ENCODE assay signal across 25 cellular contexts in genomic region chr14:70976591-70976990, GRCh38.
DNase-seq lines count a peak whose midpoint lies in the region; ATAC-seq and TF ChIP-seq lines count a peak whose summit lies in the region.
"Had no signal": no experiment of that assay in that cellular context is flagged by ENCODE, and none has a peak within 500 bp of the region (broad histone marks: within the 10 kb centered on the region; RNA-seq: fewer than 3 reads in every experiment).

No MANE protein-coding gene starts in this region.

- peak overlapping the region; percentile 23 for H3K27ac Mint-ChIP-seq in activated T-cell treated with anti-CD3 and anti-CD28 coated beads, Interleukin-2, amount 50 U/mL, for 24 hours
- peak overlapping the region; percentile 54 for H3K27ac Mint-ChIP-seq in CD4-positive, alpha-beta T cell
- peak overlapping the region; percentile 73; the same call in 1 of the 2 replicates for H3K27ac Mint-ChIP-seq in WTC11
- peak overlapping the region; percentile 89 for H3K27ac Mint-ChIP-seq in neural crest cell (ENCODE audit: unreplicated experiment)
- H3K27ac Mint-ChIP-seq: HFFc6 had no signal

- H3K27me3 ChIP-seq in CD4-positive, alpha-beta T cell (ENCODE audit: control insufficient read depth, insufficient read depth, low read length): no peaks in the 10 kb centered on the region
- H3K27me3 ChIP-seq: MG63 had no signal

- intact Hi-C loops in CD4-positive, alpha-beta T cell (cut with DNase I, micrococcal nuclease): no loop called here

- POLR2A ChIA-PET in CD4-positive, alpha-beta T cell (lab: Charles Lee): interaction anchor here (1.4 kb wide), 1 partner anchor 69 kb away, joined by 3 read pairs; the partner anchor contains the start of gene PCNX1
- POLR2A ChIA-PET in WTC11 (lab: Charles Lee): no interaction called here

- H3K27ac ChIP-seq in CD4-positive, alpha-beta T cell (ENCODE audit: low read depth, low read length): no peak overlapping the region
- H3K27ac ChIP-seq: GM23248 had no signal

- no peak overlapping the region for H3K4me3 Mint-ChIP-seq in activated T-cell treated with anti-CD3 and anti-CD28 coated beads, Interleukin-2, amount 50 U/mL, for 24 hours
- no peak overlapping the region for H3K4me3 Mint-ChIP-seq in CD4-positive, alpha-beta T cell
- H3K4me3 Mint-ChIP-seq in WTC11 (no peak overlapping the region), neural crest cell (no peak overlapping the region)
- H3K4me3 Mint-ChIP-seq: H9, HFFc6 had no signal

- no peak for ATAC-seq in CD4-positive, alpha-beta T cell (ENCODE audit: poor library complexity)
- ATAC-seq in WTC11: no peak
- ATAC-seq in GM18867 (IDR thresholded peaks at IDR 0.05; ENCODE audit: unreplicated experiment): no peak
- ATAC-seq: Right ventricle myocardium inferior had no signal

- H3K9me3 ChIP-seq in CD4-positive, alpha-beta T cell (ENCODE audit: control insufficient read depth, low read length): no peaks in the 10 kb centered on the region
- H3K9me3 ChIP-seq: MG63, SK-N-SH had no signal

- H3K27me3 Mint-ChIP-seq in activated T-cell treated with anti-CD3 and anti-CD28 coated beads, Interleukin-2, amount 50 U/mL, for 24 hours: no peaks in the 10 kb centered on the region
- no peaks in the 10 kb centered on the region for H3K27me3 Mint-ChIP-seq in CD4-positive, alpha-beta T cell
- H3K27me3 Mint-ChIP-seq in WTC11 (ENCODE audit: low read depth) (no peaks in the 10 kb centered on the region), neural crest cell (ENCODE audit: low read depth) (no peaks in the 10 kb centered on the region)

- no peak for DNase-seq in activated T-cell treated with anti-CD3 and anti-CD28 coated beads, Interleukin-2, amount 50 U/mL, for 24 hours
- no peak for DNase-seq in activated T-cell treated with anti-CD3 and anti-CD28 coated beads for 4 hours
- DNase-seq in CD4-positive, alpha-beta T cell: no peak
- DNase-seq in WTC11 (ENCODE audit: low spot score): no peak
- DNase-seq in neural crest cell (ENCODE audit: low read depth, low spot score): no peak
- DNase-seq in activated CD4-positive, alpha-beta T cell treated with anti-CD3 and anti-CD28 coated beads for 48 hours: no peak
- DNase-seq in SIG-M5 treated with dmso at 0.1 percent for 504 hours (lab: John Stamatoyannopoulos, UW; ENCODE audit: unreplicated experiment): no peak
- DNase-seq: 8988T, AML-193, C1 segment of cervical spinal cord, DMS79, GM23248, H9, HFFc6, MG63, NCI-H1417, NCI-H1694 treated with DMSO at 0.1 percent for 48 hours, NCI-H2081 treated with DMSO at 0.1 percent for 48 hours, NCI-H2171 treated with DMSO at 0.1 percent for 48 hours, NCI-H446, NCI-H526 treated with DMSO at 0.1 percent for 48 hours, OCI-M1, SK-N-SH had no signal

- no peaks in the 10 kb centered on the region for H3K9me3 Mint-ChIP-seq in activated T-cell treated with anti-CD3 and anti-CD28 coated beads, Interleukin-2, amount 50 U/mL, for 24 hours
- no peaks in the 10 kb centered on the region for H3K9me3 Mint-ChIP-seq in CD4-positive, alpha-beta T cell
- H3K9me3 Mint-ChIP-seq in WTC11 (no peaks in the 10 kb centered on the region), neural crest cell (no peaks in the 10 kb centered on the region)
- H3K9me3 Mint-ChIP-seq: H9, HFFc6 had no signal

- no peak for TF ChIP-seq CTCF in CD4-positive, alpha-beta T cell (IDR thresholded peaks at IDR 0.05)
- TF ChIP-seq CTCF in WTC11 (IDR thresholded peaks at IDR 0.05): no peak
- no peak for TF ChIP-seq CTCF in neural crest cell (conservative IDR thresholded peaks at IDR 0.05)

- peaks cover 52% of the 10 kb centered on the region for H3K36me3 Mint-ChIP-seq in activated T-cell treated with anti-CD3 and anti-CD28 coated beads, Interleukin-2, amount 50 U/mL, for 24 hours (ENCODE audit: low read depth)
- H3K36me3 Mint-ChIP-seq in CD4-positive, alpha-beta T cell (ENCODE audit: low read depth): peaks cover 57% of the 10 kb centered on the region
- H3K36me3 Mint-ChIP-seq in WTC11 (peaks cover 30% of the 10 kb centered on the region), neural crest cell (ENCODE audit: low read depth) (peaks cover 7% of the 10 kb centered on the region)

- peaks cover 61% of the 10 kb centered on the region for H3K4me1 Mint-ChIP-seq in activated T-cell treated with anti-CD3 and anti-CD28 coated beads, Interleukin-2, amount 50 U/mL, for 24 hours (ENCODE audit: low read depth)
- peaks cover 67% of the 10 kb centered on the region for H3K4me1 Mint-ChIP-seq in CD4-positive, alpha-beta T cell (ENCODE audit: low read depth)
- H3K4me1 Mint-ChIP-seq in WTC11 (peaks cover 12% of the 10 kb centered on the region), neural crest cell (peaks cover 17% of the 10 kb centered on the region)

- CTCF ChIA-PET in CD4-positive, alpha-beta T cell (lab: Charles Lee): interaction anchor here (1.7 to 2.5 kb wide), 2 partner anchors 69 to 97 kb away, joined by 4 to 15 read pairs; partner anchors contain the start of gene PCNX1
- CTCF ChIA-PET in WTC11 (lab: Charles Lee): no interaction called here

TF ChIP-seq in WTC11, 78 proteins besides CTCF, POLR2A, EP300 and RAD21:
- TF ChIP-seq ATF1 (CRISPR knock-in tag; IDR thresholded peaks at IDR 0.05): no peak
- TF ChIP-seq ZSCAN18 (CRISPR knock-in tag; IDR thresholded peaks at IDR 0.05): no peak
- no peak for TF ChIP-seq MLX (CRISPR knock-in tag; IDR thresholded peaks at IDR 0.05)
- TF ChIP-seq PRDM15 (CRISPR knock-in tag; IDR thresholded peaks at IDR 0.05): no peak
- TF ChIP-seq SMAD4 (CRISPR knock-in tag; IDR thresholded peaks at IDR 0.05): no peak
- no peak for TF ChIP-seq ZNF121 (CRISPR knock-in tag; IDR thresholded peaks at IDR 0.05)
- TF ChIP-seq NFE2L1 (CRISPR knock-in tag; IDR thresholded peaks at IDR 0.05): no peak
- no peak for TF ChIP-seq NR2C2 (CRISPR knock-in tag; IDR thresholded peaks at IDR 0.05)

Comparison
In these comparisons a context has a peak if more than half of its experiments do, and no peak if none do; other contexts are left out.
1. H3K27ac Mint-ChIP-seq: peak in every context shown above with its lines; median percentile 89 in neural crest cell; 73 in WTC11; 54 in CD4-positive, alpha-beta T cell; 23 in activated T-cell treated with anti-CD3 and anti-CD28 coated beads, Interleukin-2, amount 50 U/mL, for 24 hours.